Comparison of ENCODE assay signal across 31 cellular contexts in the genomic region with DNA sequence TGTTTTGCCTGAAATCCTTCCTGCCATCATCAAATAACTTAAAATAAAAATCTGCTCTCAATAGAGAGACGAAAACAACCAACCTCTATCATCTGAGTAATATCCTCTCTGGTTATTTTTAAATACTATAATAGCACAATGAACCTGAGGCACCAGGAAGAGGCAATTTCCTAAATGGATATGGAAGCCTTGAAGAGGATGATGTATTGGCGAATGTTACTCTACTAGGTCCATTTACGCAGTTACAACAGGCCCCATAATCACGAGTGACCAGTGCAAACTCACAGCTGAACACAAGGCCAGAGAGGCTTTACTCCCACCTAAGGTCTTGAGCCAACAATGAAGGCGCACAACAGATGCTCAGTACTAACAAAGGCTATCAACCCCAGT.
"Had no signal": no experiment of that assay in that cellular context is flagged by ENCODE, and none has a peak within 500 bp of the region (broad histone marks: within the 10 kb centered on the region; RNA-seq: fewer than 3 reads in every experiment).

No MANE protein-coding gene starts in this region.

- H3K27ac ChIP-seq: ascending aorta, neutrophil, pancreas, prostate gland, sigmoid colon, stomach, tibial artery, upper lobe of right lung, WERI-Rb-1 had no signal

- H3K4me1 ChIP-seq: ascending aorta, pancreas, prostate gland, sigmoid colon, stomach, upper lobe of right lung had no signal

- H3K4me3 ChIP-seq: ascending aorta, heart left ventricle, lung, pancreas, prostate gland, sigmoid colon, smooth muscle cell, stomach, tibial artery, upper lobe of right lung had no signal

- H3K9me3 ChIP-seq: ascending aorta, heart left ventricle, neutrophil, pancreas, prostate gland, sigmoid colon, stomach, tibial artery, upper lobe of right lung had no signal

- ATAC-seq: activated CD4-positive, CD25-positive, alpha-beta regulatory T cell treated with anti-CD3 and anti-CD28 coated beads, Interleukin-2, amount 50 U/mL, for 24 hours; left lobe of liver; pancreas; stimulated activated naive B cell treated with anti-CD40 and anti-IgM and Interleukin-4, amounts not matched to agents 10 μg/mL and 1 μg/mL and 100 μg/mL, for 72 hours; upper lobe of right lung had no signal

- H3K36me3 ChIP-seq: ascending aorta, heart left ventricle, neutrophil, pancreas, prostate gland, sigmoid colon, stomach, tibial artery, upper lobe of right lung, WERI-Rb-1 had no signal

- H3K27me3 ChIP-seq: ascending aorta, heart left ventricle, neutrophil, pancreas, sigmoid colon, stomach, tibial artery, upper lobe of right lung had no signal

- DNase-seq: activated CD4-positive, alpha-beta T cell treated with anti-CD3 and anti-CD28 coated beads for 48 hours; activated CD4-positive, alpha-beta T cell treated with anti-CD3 and anti-CD28 coated beads, Interleukin-2, amount 50 U/mL, for 48 hours; activated CD8-positive, alpha-beta memory T cell treated with anti-CD3 and anti-CD28 coated beads for 24 hours; activated effector memory CD4-positive, alpha-beta T cell treated with anti-CD3 and anti-CD28 coated beads, Interleukin-2, amount 50 U/mL, for 16 hours; activated naive CD4-positive, alpha-beta T cell treated with anti-CD3 and anti-CD28 coated beads, Interleukin-2, amount 10 ng/mL, durations not matched to agents 7 days and 5 days; activated naive CD8-positive, alpha-beta T cell treated with anti-CD3 and anti-CD28 coated beads, Interleukin-2, amount 10 ng/mL, durations not matched to agents 7 days and 5 days; activated T-cell treated with anti-CD3 and anti-CD28 coated beads, Interleukin-2, amount 50 U/mL, for 1 hour; caudate nucleus; effector CD4-positive, alpha-beta T cell; heart left ventricle; kidney glomerular epithelial cell; naive B cell; nephron progenitor cell; pancreas; retina; sigmoid colon; stimulated activated CD4-positive, alpha-beta T cell treated with anti-CD3 and anti-CD28 coated beads, Interleukin-15, amount 100 ng/mL, for 24 hours; stimulated activated CD4-positive, alpha-beta T cell treated with anti-CD3 and anti-CD28 coated beads, Interleukin-2, amount 100 ng/mL, for 24 hours; stimulated activated naive B cell treated with anti-CD40 and anti-IgM and Interleukin-4, amounts not matched to agents 10 μg/mL and 1 μg/mL and 100 μg/mL, for 72 hours; stomach; T-helper 9 cell; tibial artery; upper lobe of right lung; WERI-Rb-1 had no signal
